8 cellular contexts compared by ENCODE assay signal in the genomic region with DNA sequence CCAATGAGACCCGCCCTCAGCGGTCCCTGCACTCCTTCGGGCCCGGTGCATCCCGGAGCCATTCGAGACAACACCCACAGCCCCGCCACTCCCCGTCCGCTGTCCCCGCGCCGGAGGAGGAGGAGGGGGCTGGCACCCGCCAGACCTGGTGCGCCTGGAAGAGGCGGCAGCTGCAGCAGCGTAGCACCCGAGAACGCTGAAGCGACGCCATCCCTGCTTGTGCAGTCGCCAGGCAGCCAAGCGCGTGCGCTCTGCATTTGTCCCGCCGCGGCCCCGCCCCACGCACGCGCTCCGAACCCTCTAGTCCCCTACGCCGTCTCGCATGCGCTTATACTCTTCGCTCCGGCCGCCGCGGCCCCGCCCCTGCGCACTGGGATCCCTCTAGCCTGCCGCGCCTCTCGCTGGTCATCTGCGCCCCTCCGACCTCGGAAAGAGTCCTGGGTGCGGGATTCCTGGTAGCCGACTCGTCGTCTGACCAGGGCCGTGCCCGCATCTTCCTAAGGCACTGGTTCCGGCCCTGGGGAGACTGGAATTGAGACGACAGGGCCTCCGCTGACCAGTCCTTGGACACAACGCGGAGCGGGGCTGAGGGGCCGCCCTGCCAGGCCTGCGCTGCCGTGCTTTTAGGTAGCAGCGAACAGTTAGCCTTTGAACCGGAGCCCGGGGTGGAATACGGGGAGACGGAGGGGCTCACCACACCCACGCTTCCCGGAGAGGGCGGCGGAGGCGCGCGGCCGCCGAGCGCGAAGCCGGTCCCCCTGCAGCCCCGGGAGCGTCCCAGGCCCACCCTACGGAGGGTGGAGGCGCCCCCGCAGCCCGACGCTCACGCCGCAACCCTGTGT. TPM values are rescaled to one million over a fixed set of nuclear protein-coding genes. Genes with fewer than 3 reads are reported as not detected.
DNase-seq lines count a peak whose midpoint lies in the region; ATAC-seq, FAIRE-seq and TF ChIP-seq lines count a peak whose summit lies in the region.

A gene with protein sequence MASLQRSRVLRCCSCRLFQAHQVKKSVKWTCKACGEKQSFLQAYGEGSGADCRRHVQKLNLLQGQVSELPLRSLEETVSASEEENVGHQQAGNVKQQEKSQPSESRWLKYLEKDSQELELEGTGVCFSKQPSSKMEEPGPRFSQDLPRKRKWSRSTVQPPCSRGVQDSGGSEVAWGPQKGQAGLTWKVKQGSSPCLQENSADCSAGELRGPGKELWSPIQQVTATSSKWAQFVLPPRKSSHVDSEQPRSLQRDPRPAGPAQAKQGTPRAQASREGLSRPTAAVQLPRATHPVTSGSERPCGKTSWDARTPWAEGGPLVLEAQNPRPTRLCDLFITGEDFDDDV (minus strand): TSS at position 232 of the 842 bp plus-strand sequence. CDS start 21 bp downstream, at position 211.

- H3K4me2 ChIP-seq in mammary epithelial cell (ENCODE audit: insufficient read depth, low read depth, low read length) = peak within 1 kb of the TSS; percentile 98

- intact Hi-C loops in A673 (cut with micrococcal nuclease; ENCODE audit: unreplicated experiment) (loop anchor here (5.0 kb wide), 1 partner anchor 57 kb away; no protein-coding TSS in a partner anchor), mammary epithelial cell (cut with micrococcal nuclease) (loop anchor here (1.0 to 2.0 kb wide), 4 partner anchors 38 to 232 kb away; no protein-coding TSS in a partner anchor)

- DNase-seq in A673 (ENCODE audit: low spot score) (peak; percentile 95), NCI-H2171 treated with DMSO at 0.1 percent for 48 hours (lab: John Stamatoyannopoulos, UW) (peak; percentile 82), WERI-Rb-1 (peak; percentile 92), mammary epithelial cell (peak; percentile 92), small intestine (peak; percentile 95)

- H3K27me3 ChIP-seq in A673 (replicated peaks; ENCODE audit: insufficient read depth, low read depth, low read length, poor library complexity) (no peaks in the 10 kb centered on the region), WERI-Rb-1 (ENCODE audit: insufficient read depth, low read depth, severe bottlenecking) (no peaks in the 10 kb centered on the region), mammary epithelial cell (ENCODE audit: insufficient read depth, low read length) (no peaks in the 10 kb centered on the region), iPS-20b (ENCODE audit: insufficient read depth, low read length) (peaks cover 12% of the 10 kb centered on the region; the same call in 1 of the 2 replicates), small intestine (ENCODE audit: control insufficient read depth in 2 of 2, insufficient read depth in 2 of 2, low read length in 2 of 2) (no peaks in the 10 kb centered on the region)

- H3K4me1 ChIP-seq in A673 (ENCODE audit: insufficient read depth, low read length, poor library complexity, severe bottlenecking) (no peaks in the 10 kb centered on the region), mammary epithelial cell (ENCODE audit: insufficient read depth, low read length) (peaks cover 5% of the 10 kb centered on the region), iPS-20b (ENCODE audit: insufficient read depth, low read length) (no peaks in the 10 kb centered on the region), small intestine (ENCODE audit: control insufficient read depth in 2 of 2, insufficient read depth in 1 of 2, low read depth in 1 of 2, low read length in 1 of 2) (no peaks in the 10 kb centered on the region)

- H3K9ac ChIP-seq in mammary epithelial cell (ENCODE audit: insufficient read depth, low read length) (peak within 1 kb of the TSS; percentile 78), iPS-20b (ENCODE audit: low read depth, low read length) (peak within 1 kb of the TSS; percentile 79)

- H3K79me2 ChIP-seq in mammary epithelial cell (ENCODE audit: insufficient read depth, low read length) = peaks cover 20% of the 10 kb centered on the region

- BruUV-seq in A673 (replicated peaks; lab: Mats Ljungman, UMichigan) (TSS peak; percentile 83), mammary epithelial cell (replicated peaks; lab: Mats Ljungman, UMichigan) (TSS peak; percentile 57)

- CTCF ChIA-PET in A673 (lab: Charles Lee) = no interaction called here
- CTCF ChIA-PET in mammary epithelial cell (lab: Charles Lee; ENCODE audit: low non-redundant PET) = no interaction called here

- H4K20me1 ChIP-seq in mammary epithelial cell (ENCODE audit: insufficient read depth, low read length) = no peaks in the 10 kb centered on the region

- ATAC-seq in GM18858 (IDR thresholded peaks at IDR 0.05; ENCODE audit: unreplicated experiment) (peak; percentile 87), HG03095 (IDR thresholded peaks at IDR 0.05; ENCODE audit: unreplicated experiment) (peak; percentile 95)

- peaks cover 11% of the 10 kb centered on the region for H3K36me3 ChIP-seq in A673 (ENCODE audit: insufficient read depth, low read length, poor library complexity, severe bottlenecking)
- no peaks in the 10 kb centered on the region for H3K36me3 ChIP-seq in WERI-Rb-1
- peaks cover 16% of the 10 kb centered on the region for H3K36me3 ChIP-seq in mammary epithelial cell (ENCODE audit: insufficient read depth, low read length)
- peaks cover 9% of the 10 kb centered on the region; the same call in 1 of the 2 replicates for H3K36me3 ChIP-seq in iPS-20b (ENCODE audit: insufficient read depth, low read depth, low read length)
- H3K36me3 ChIP-seq in small intestine (ENCODE audit: control insufficient read depth in 2 of 2, insufficient read depth in 2 of 2, low read length in 2 of 2) = peaks cover 4 to 7% of the 10 kb centered on the region in 2 donors

- peak within 1 kb of the TSS; percentile 97 for H2AFZ ChIP-seq in mammary epithelial cell (ENCODE audit: low read depth, low read length)

- H3K27ac ChIP-seq in A673 (ENCODE audit: low read depth, low read length, poor library complexity, severe bottlenecking) (peak within 1 kb of the TSS; percentile 87), WERI-Rb-1 (peak within 1 kb of the TSS; percentile 77), mammary epithelial cell (ENCODE audit: insufficient read depth, low read depth, low read length) (peak within 1 kb of the TSS; percentile 63), iPS-20b (ENCODE audit: low read length) (no peak within 1 kb of the TSS), small intestine (ENCODE audit: low read depth in 1 of 2, low read length in 1 of 2) (peak within 1 kb of the TSS; percentile 79 to 80)

- WGBS in mammary epithelial cell (ENCODE audit: low coverage, missing lambda C conversion rate) = 4% methylated on average over 38 of the region's 90 CpGs
- WGBS in small intestine, 3 donors = 0 to 1% (median 1%) methylated on average over 77 to 90 of the region's 90 CpGs

- dilution Hi-C loops in mammary epithelial cell (cut with HindIII; ENCODE audit: low sequenced_read_pairs) = no loop called here

- H3K9me3 ChIP-seq in A673 (ENCODE audit: low read depth, low read length, poor library complexity, severe bottlenecking) (no peaks in the 10 kb centered on the region), WERI-Rb-1 (ENCODE audit: severe bottlenecking) (no peaks in the 10 kb centered on the region), mammary epithelial cell (replicated peaks; ENCODE audit: insufficient read depth, low read length) (no peaks in the 10 kb centered on the region), iPS-20b (ENCODE audit: insufficient read depth, low read depth, low read length) (no peaks in the 10 kb centered on the region), small intestine (ENCODE audit: control insufficient read depth, low read depth) (no peaks in the 10 kb centered on the region)

- POLR2A ChIA-PET in A673 (lab: Charles Lee; ENCODE audit: low non-redundant PET) = no interaction called here

- no peak for FAIRE-seq in small intestine (lab: Jason Lieb, UNC)

- TF ChIP-seq CTCF in A673 (conservative IDR thresholded peaks at IDR 0.05; ENCODE audit: low read depth, low read length) = no peak
- no peak for TF ChIP-seq CTCF in WERI-Rb-1 (IDR thresholded peaks at IDR 0.05; ENCODE audit: low read depth, low read length)
- TF ChIP-seq CTCF in mammary epithelial cell (conservative IDR thresholded peaks at IDR 0.05 in 1 of 2, IDR thresholded peaks at IDR 0.05 in 1 of 2; ENCODE audit: extremely low read depth in 1 of 2, insufficient read depth in 1 of 2, low read depth in 1 of 2, low read length in 2 of 2) = peak in 1 of 2 donors; percentile 25

- in situ Hi-C loops in mammary epithelial cell (cut with MboI; ENCODE audit: low sequenced_read_pairs in 2 of 2) = no loop called here

- peak within 1 kb of the TSS; percentile 87 for H3K4me3 ChIP-seq in A673 (ENCODE audit: low read depth, low read length, poor library complexity, severe bottlenecking)
- H3K4me3 ChIP-seq in WERI-Rb-1 (ENCODE audit: low read depth, low read length) = peak within 1 kb of the TSS; percentile 77
- peak within 1 kb of the TSS; percentile 91 to 97 (median 92) for H3K4me3 ChIP-seq in mammary epithelial cell (replicated peaks in 1 of 3; ENCODE audit: insufficient read depth in 1 of 3, low read depth in 2 of 3, low read length in 3 of 3)
- H3K4me3 ChIP-seq in iPS-20b (ENCODE audit: low read length) = peak within 1 kb of the TSS; percentile 83
- peak within 1 kb of the TSS; percentile 70 to 79 for H3K4me3 ChIP-seq in small intestine (ENCODE audit: low read depth in 1 of 2, low read length in 2 of 2)

RNA-seq across cellular contexts. Expression of the gene that starts here (rescaled TPM):
- total RNA-seq in A673 (2021) (29.9 and 31.3 TPM in 2 replicates), mammary epithelial cell (10 to 100 TPM in 1 of 2 donors, 1 to 10 TPM in 1; 9.5 to 20.4 TPM)
- polyA plus RNA-seq in mammary epithelial cell (11.6 TPM), small intestine (10 to 100 TPM; 11.3 to 29.7 (median 11.7) TPM)
- 7.5 TPM for polyA minus RNA-seq in mammary epithelial cell
